ENCODE assay signal across 1 cellular context in genomic region chr17:81869221-81870154, GRCh38.
TF ChIP-seq lines count a peak whose summit lies in the region.

No MANE protein-coding gene starts in this region.

TF ChIP-seq in GM23338, 12 proteins besides CTCF, POLR2A, EP300 and RAD21 (continued from another document):
- TF ChIP-seq ZNF462 (CRISPR knock-in tag; IDR thresholded peaks at IDR 0.05) (no peak), STAT1 (IDR thresholded peaks at IDR 0.05; ENCODE audit: unreplicated experiment) (no peak), REST (IDR thresholded peaks at IDR 0.05; ENCODE audit: unreplicated experiment) (no peak), EZH2phosphoT487 (IDR thresholded peaks at IDR 0.05; ENCODE audit: unreplicated experiment) (no peak), CREB1 (CRISPR knock-in tag; IDR thresholded peaks at IDR 0.05; ENCODE audit: low read depth) (peak; percentile 34; the same call in 1 of the 2 replicates), ZNF114 (CRISPR knock-in tag; IDR thresholded peaks at IDR 0.05) (no peak), EZH2 (IDR thresholded peaks at IDR 0.05; ENCODE audit: low read depth, unreplicated experiment) (no peak), NANOG (IDR thresholded peaks at IDR 0.05; ENCODE audit: borderline replicate concordance) (no peak)
TF ChIP-seq in GM23338: peak in this region for 2.
